In genomic region chr16:21997693-21998480, GRCh38 we compare ENCODE assay signal across 1 cellular context.
TF ChIP-seq lines count a peak whose summit lies in the region.

No MANE protein-coding gene starts in this region.

TF ChIP-seq in endothelial cell of umbilical vein, 7 proteins besides CTCF, POLR2A, EP300 and RAD21:
- TF ChIP-seq JUN (IDR thresholded peaks at IDR 0.05; ENCODE audit: borderline replicate concordance, insufficient read depth, insufficient read length, low read depth): no peak
- TF ChIP-seq FOS (IDR thresholded peaks at IDR 0.05; ENCODE audit: borderline replicate concordance, insufficient read depth, low read length): no peak
- no peak for TF ChIP-seq GATA2 (IDR thresholded peaks at IDR 0.05; ENCODE audit: insufficient read depth, insufficient read length, low read depth, low read length)
- TF ChIP-seq MAX (IDR thresholded peaks at IDR 0.05; ENCODE audit: insufficient read depth, insufficient read length): no peak
- TF ChIP-seq EZH2 (IDR thresholded peaks at IDR 0.05; ENCODE audit: borderline replicate concordance, low read depth, low read length, severe bottlenecking): no peak
- TF ChIP-seq MYC (IDR thresholded peaks at IDR 0.05; ENCODE audit: low read depth, low read length): no peak
- no peak for TF ChIP-seq POLR2AphosphoS5 (IDR thresholded peaks at IDR 0.05; ENCODE audit: insufficient read depth, low read depth, low read length)
